23 cellular contexts compared by ENCODE assay signal in the genomic region with DNA sequence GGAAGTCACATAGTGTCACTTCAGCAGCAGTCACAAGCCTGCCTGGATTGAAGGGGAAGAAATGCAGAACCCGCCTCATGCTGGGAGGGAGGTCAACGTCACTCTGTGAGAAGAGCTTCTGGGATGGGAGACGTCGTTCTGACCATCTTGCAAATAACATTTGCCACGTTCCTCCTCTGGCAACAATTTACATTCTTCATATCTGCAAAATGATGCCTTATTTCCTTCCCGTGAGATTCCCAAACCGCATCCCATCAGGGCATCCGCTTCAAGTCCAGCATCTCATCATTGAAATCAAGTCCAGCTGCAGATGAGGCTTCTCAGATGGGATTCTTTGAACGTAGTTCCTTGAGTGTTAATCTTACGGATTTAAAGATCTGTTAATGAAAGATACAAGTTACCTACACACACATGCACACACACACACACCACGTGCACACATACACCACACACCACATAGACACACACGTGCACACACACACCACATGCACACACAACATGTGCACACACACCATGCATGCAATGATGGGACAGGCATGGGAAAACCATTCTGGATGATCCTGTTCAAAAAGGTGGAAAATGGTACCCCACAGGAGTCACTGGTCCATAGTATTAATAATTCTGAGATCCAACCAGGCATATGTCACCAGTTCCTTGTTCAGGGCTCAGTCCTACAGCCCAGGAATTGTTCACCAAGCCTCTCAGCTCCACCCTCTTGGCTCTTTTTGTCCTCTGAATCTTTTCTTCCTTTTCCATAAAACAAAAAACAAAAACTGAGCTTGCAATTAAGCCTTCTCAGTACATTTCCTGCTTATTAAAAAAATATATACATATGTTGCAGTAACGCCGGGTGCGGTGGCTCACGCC. TPM values are rescaled to one million over a fixed set of nuclear protein-coding genes. Genes with fewer than 3 reads are reported as not detected.
DNase-seq lines count a peak whose midpoint lies in the region; ATAC-seq lines count a peak whose summit lies in the region.
"Had no signal": no experiment of that assay in that cellular context is flagged by ENCODE, and none has a peak within 500 bp of the region (broad histone marks: within the 10 kb centered on the region; RNA-seq: fewer than 3 reads in every experiment).

No MANE protein-coding gene starts in this region.

- in situ Hi-C loops in KBM-7 (cut with MboI; ENCODE audit: low pct_unique_long_range_greater_than_20kb, low sequenced_read_pairs): no loop called here

- peaks cover 4% of the 10 kb centered on the region for H3K4me1 Mint-ChIP-seq in stimulated activated naive CD8-positive, alpha-beta T cell treated with anti-CD3 and anti-CD28 coated beads, Interleukin-15, amount 100 ng/mL, for 72 hours
- H3K4me1 Mint-ChIP-seq: GM23338 had no signal

- DNase-seq in stimulated activated naive CD8-positive, alpha-beta T cell treated with anti-CD3 and anti-CD28 coated beads, Interleukin-15, amount 100 ng/mL, for 72 hours: peak in 1 of 2 donors; percentile 23
- no peak for DNase-seq in stimulated activated naive CD8-positive, alpha-beta T cell treated with anti-CD3 and anti-CD28 coated beads, Interleukin-15, Interleukin-2, amounts not matched to agents 100 U/mL and 50 U/mL, for 24 hours
- peak; percentile 43 for DNase-seq in KBM-7
- DNase-seq in NCI-H2081 (lab: John Stamatoyannopoulos, UW): no peak
- no peak for DNase-seq in mucosa of gallbladder (ENCODE audit: low spot score)
- DNase-seq: islet precursor cell; lower lobe of right lung; MV-4-11; NCI-H187; NCI-H226; NCI-H82; nucleus accumbens; spleen; stimulated activated CD4-positive, alpha-beta T cell treated with anti-CD3 and anti-CD28 coated beads, Interleukin-4, amount 100 ng/mL, for 24 hours; WERI-Rb-1 had no signal

- H3K27ac Mint-ChIP-seq in stimulated activated naive CD8-positive, alpha-beta T cell treated with anti-CD3 and anti-CD28 coated beads, Interleukin-15, amount 100 ng/mL, for 72 hours: peak overlapping the region in 1 of 2 donors; percentile 77
- H3K27ac Mint-ChIP-seq: activated T-helper 1 cell treated with anti-CD3 and anti-CD28 coated beads, Interleukin-12 subunit alpha, Interleukin-12 subunit beta, Interleukin-2, Interleukin-4 antibody, amounts not matched to agents 30 ng/mL and 10 ng/mL and 1 ng/mL, durations not matched to agents 14 hours and 24 hours and 36 hours; dendritic cell treated with granulocyte-macrophage colony-stimulating factor and Interleukin-4, amounts not matched to agents 40 ng/mL and 50 ng/mL, for 4 days; GM23338; type B pancreatic cell had no signal

- peak; percentile 73 for ATAC-seq in stimulated activated naive CD8-positive, alpha-beta T cell treated with anti-CD3 and anti-CD28 coated beads, Interleukin-15, amount 100 ng/mL, for 72 hours
- no peak for ATAC-seq in stimulated activated naive CD8-positive, alpha-beta T cell treated with anti-CD3 and anti-CD28 coated beads, Interleukin-15, Interleukin-2, amounts not matched to agents 100 U/mL and 50 U/mL, for 24 hours
- peak; percentile 33 for ATAC-seq in esophagus mucosa
- ATAC-seq in GM19397 (IDR thresholded peaks at IDR 0.05; ENCODE audit: unreplicated experiment): no peak
- ATAC-seq in HG02884 (IDR thresholded peaks at IDR 0.05; ENCODE audit: unreplicated experiment): no peak
- ATAC-seq: GM23338, lower lobe of right lung, Panc1 had no signal

- no peaks in the 10 kb centered on the region for H3K9me3 Mint-ChIP-seq in stimulated activated naive CD8-positive, alpha-beta T cell treated with anti-CD3 and anti-CD28 coated beads, Interleukin-15, amount 100 ng/mL, for 72 hours
- H3K9me3 Mint-ChIP-seq: activated T-helper 1 cell treated with anti-CD3 and anti-CD28 coated beads, Interleukin-12 subunit alpha, Interleukin-12 subunit beta, Interleukin-2, Interleukin-4 antibody, amounts not matched to agents 30 ng/mL and 10 ng/mL and 1 ng/mL, durations not matched to agents 14 hours and 24 hours and 36 hours; dendritic cell treated with granulocyte-macrophage colony-stimulating factor and Interleukin-4, amounts not matched to agents 40 ng/mL and 50 ng/mL, for 4 days; type B pancreatic cell had no signal

- no peak overlapping the region for H3K4me3 Mint-ChIP-seq in stimulated activated naive CD8-positive, alpha-beta T cell treated with anti-CD3 and anti-CD28 coated beads, Interleukin-15, amount 100 ng/mL, for 72 hours
- H3K4me3 Mint-ChIP-seq: activated T-helper 1 cell treated with anti-CD3 and anti-CD28 coated beads, Interleukin-12 subunit alpha, Interleukin-12 subunit beta, Interleukin-2, Interleukin-4 antibody, amounts not matched to agents 30 ng/mL and 10 ng/mL and 1 ng/mL, durations not matched to agents 14 hours and 24 hours and 36 hours; dendritic cell treated with granulocyte-macrophage colony-stimulating factor and Interleukin-4, amounts not matched to agents 40 ng/mL and 50 ng/mL, for 4 days; GM23338; type B pancreatic cell had no signal

- no peaks in the 10 kb centered on the region for H3K27me3 Mint-ChIP-seq in stimulated activated naive CD8-positive, alpha-beta T cell treated with anti-CD3 and anti-CD28 coated beads, Interleukin-15, amount 100 ng/mL, for 72 hours
- H3K27me3 Mint-ChIP-seq: dendritic cell treated with granulocyte-macrophage colony-stimulating factor and Interleukin-4, amounts not matched to agents 40 ng/mL and 50 ng/mL, for 4 days; type B pancreatic cell had no signal

RNA-seq across cellular contexts. Expression of gene KIF1B, which starts 23.7 kb away (rescaled TPM):
- total RNA-seq in esophagus mucosa (32.7 TPM), mucosa of gallbladder (45.7 TPM)

Comparison
In these comparisons a context has a peak if more than half of its experiments do, and no peak if none do; other contexts are left out.
1. ATAC-seq: peak in stimulated activated naive CD8-positive, alpha-beta T cell treated with anti-CD3 and anti-CD28 coated beads, Interleukin-15, amount 100 ng/mL, for 72 hours (single experiment) and esophagus mucosa (single experiment); none in stimulated activated naive CD8-positive, alpha-beta T cell treated with anti-CD3 and anti-CD28 coated beads, Interleukin-15, Interleukin-2, amounts not matched to agents 100 U/mL and 50 U/mL, for 24 hours (single experiment), GM19397 (single experiment) and HG02884 (single experiment).